ENCODE assay signal across 21 cellular contexts in genomic region chr11:9722893-9723292, GRCh38. TPM values are rescaled to one million over a fixed set of nuclear protein-coding genes. Genes with fewer than 3 reads are reported as not detected.
DNase-seq lines count a peak whose midpoint lies in the region; ATAC-seq and TF ChIP-seq lines count a peak whose summit lies in the region.
"Had no signal": no experiment of that assay in that cellular context is flagged by ENCODE, and none has a peak within 500 bp of the region (broad histone marks: within the 10 kb centered on the region; RNA-seq: fewer than 3 reads in every experiment).

No MANE protein-coding gene starts in this region.

- H3K27ac ChIP-seq in OCI-LY3 (ENCODE audit: low read length) (0 out of 2 replicates have a peak overlapping the region, but pooled peaks have one; percentile 0), subcutaneous abdominal adipose tissue (ENCODE audit: low read depth, low read length) (peak overlapping the region; percentile 35), gastrocnemius medialis (peak overlapping the region in 1 of 4 donors; percentile 16)
- H3K27ac ChIP-seq: HL-60, SJSA1 had no signal

- H3K4me3 Mint-ChIP-seq in naive B cell, result peak overlapping the region in 4 of 8 donors; percentile 30 to 60 (median 44)
- H3K4me3 Mint-ChIP-seq: CD4-positive, CD25-positive, alpha-beta regulatory T cell had no signal

- H3K27me3 ChIP-seq in OCI-LY3 (ENCODE audit: low read depth, low read length), result no peaks in the 10 kb centered on the region
- no peaks in the 10 kb centered on the region for H3K27me3 ChIP-seq in subcutaneous abdominal adipose tissue (ENCODE audit: control insufficient read depth in 5 of 5, insufficient read depth in 4 of 5, low read length in 5 of 5)
- H3K27me3 ChIP-seq in gastrocnemius medialis, result no peaks in the 10 kb centered on the region
- H3K27me3 ChIP-seq: SJSA1 had no signal

- peaks cover 97% of the 10 kb centered on the region for H3K79me2 ChIP-seq in OCI-LY3 (ENCODE audit: low read length)

- H3K27me3 Mint-ChIP-seq in naive B cell, result no peaks in the 10 kb centered on the region
- H3K27me3 Mint-ChIP-seq: CD4-positive, CD25-positive, alpha-beta regulatory T cell had no signal

- H3K4me1 ChIP-seq in OCI-LY3 (ENCODE audit: low read length) (peaks cover 69% of the 10 kb centered on the region), subcutaneous abdominal adipose tissue (ENCODE audit: control insufficient read depth in 5 of 5, insufficient read depth in 5 of 5, low read length in 5 of 5) (peaks cover 0 to 23% (median 15%) of the 10 kb centered on the region in 5 donors), gastrocnemius medialis (peaks cover under 1 to 26% of the 10 kb centered on the region in 2 donors)

- peaks cover 17 to 32% of the 10 kb centered on the region in 2 donors for H3K36me3 Mint-ChIP-seq in naive B cell

- TF ChIP-seq CTCF in OCI-LY3 (IDR thresholded peaks at IDR 0.05; ENCODE audit: low read depth, low read length) (no peak), gastrocnemius medialis (IDR thresholded peaks at IDR 0.05 in 4 of 5, conservative IDR thresholded peaks at IDR 0.05 in 1 of 5) (no peak)

- no peak overlapping the region for H2AFZ ChIP-seq in OCI-LY3 (ENCODE audit: low read depth, low read length)

- TF ChIP-seq POLR2A in GM18505 (IDR thresholded peaks at IDR 0.05; ENCODE audit: borderline replicate concordance, extremely low read depth, insufficient read depth, insufficient read length) (peak; percentile 21), gastrocnemius medialis (IDR thresholded peaks at IDR 0.05) (no peak)

- H3K9me3 Mint-ChIP-seq in naive B cell, result no peaks in the 10 kb centered on the region
- H3K9me3 Mint-ChIP-seq: CD4-positive, CD25-positive, alpha-beta regulatory T cell had no signal

- ATAC-seq in GM18505 (IDR thresholded peaks at IDR 0.05; ENCODE audit: unreplicated experiment) (no peak), naive B cell (ENCODE audit: low read depth in 2 of 2) (no peak), gastrocnemius medialis (no peak)
- ATAC-seq: Right ventricle myocardium inferior had no signal

- no peaks in the 10 kb centered on the region; the same call in 1 of the 2 replicates for H4K20me1 ChIP-seq in OCI-LY3 (ENCODE audit: insufficient read depth, low read length)

- H3K36me3 ChIP-seq in OCI-LY3 (replicated peaks; ENCODE audit: low read depth, low read length) (peaks cover 31% of the 10 kb centered on the region), subcutaneous abdominal adipose tissue (ENCODE audit: control insufficient read depth in 5 of 5, insufficient read depth in 5 of 5, low read length in 5 of 5) (peaks cover 0 to 9% (median 3%) of the 10 kb centered on the region in 5 donors), gastrocnemius medialis (no peaks in the 10 kb centered on the region)

- H3K4me3 ChIP-seq in OCI-LY3 (ENCODE audit: low read length) (no peak overlapping the region), subcutaneous abdominal adipose tissue (ENCODE audit: low read depth in 1 of 5, low read length in 5 of 5) (no peak overlapping the region), gastrocnemius medialis (no peak overlapping the region)
- H3K4me3 ChIP-seq: SJSA1 had no signal

- DNase-seq in naive B cell (no peak), gastrocnemius medialis (no peak)
- DNase-seq in stimulated activated CD4-positive, alpha-beta T cell treated with anti-CD3 and anti-CD28 coated beads, Interleukin-15, amount 100 ng/mL, for 24 hours, result no peak
- no peak for DNase-seq in stimulated activated CD8-positive, alpha-beta memory T cell treated with anti-CD3 and anti-CD28 coated beads, Interleukin-4, amount 100 ng/mL, for 48 hours
- DNase-seq: CD4-positive, CD25-positive, alpha-beta regulatory T cell; DMS79; KG1; NCI-H1092 treated with DMSO at 0.1 percent for 48 hours; NCI-H1436 treated with DMSO at 0.1 percent for 48 hours; NCI-H2029; NCI-H226; NCI-H524; NCI-H774; OCI-M1; SW 1271 had no signal

- in situ Hi-C loops in gastrocnemius medialis (cut with MboI; ENCODE audit: low sequenced_read_pairs in 4 of 4), result no loop called here

- H3K4me2 ChIP-seq in OCI-LY3 (ENCODE audit: low read length), result no peak overlapping the region

- intact Hi-C loops in gastrocnemius medialis (cut with DNase I; ENCODE audit: low total_unique reads), result no loop called here

- H3K9ac ChIP-seq in OCI-LY3 (ENCODE audit: low read length), result no peak overlapping the region
- H3K9ac ChIP-seq in subcutaneous abdominal adipose tissue (ENCODE audit: low read length in 5 of 5), result no peak overlapping the region

- H3K27ac Mint-ChIP-seq in naive B cell, result peak overlapping the region; percentile 8 to 93 (median 86)

- H3K9me3 ChIP-seq in OCI-LY3 (ENCODE audit: insufficient read depth, low read length) (no peaks in the 10 kb centered on the region), subcutaneous abdominal adipose tissue (ENCODE audit: control insufficient read depth in 5 of 5, low read length in 5 of 5) (no peaks in the 10 kb centered on the region), gastrocnemius medialis (no peaks in the 10 kb centered on the region)
- H3K9me3 ChIP-seq: SJSA1 had no signal

- peaks cover 47 to 89% (median 65%) of the 10 kb centered on the region in 3 donors for H3K4me1 Mint-ChIP-seq in naive B cell

RNA-seq across cellular contexts. Expression of gene SWAP70, which starts 59.0 kb away (rescaled TPM):
- 100 to 1,000 TPM; 239 to 378 (median 304) TPM for polyA plus RNA-seq in naive B cell (ENCODE audit: low read depth in 6 of 6)
- 10 to 100 TPM in 1 of 4 donors, 1 to 10 TPM in 3; 6.5 to 14.4 (median 9.1) TPM for total RNA-seq in gastrocnemius medialis
